In the genomic region with DNA sequence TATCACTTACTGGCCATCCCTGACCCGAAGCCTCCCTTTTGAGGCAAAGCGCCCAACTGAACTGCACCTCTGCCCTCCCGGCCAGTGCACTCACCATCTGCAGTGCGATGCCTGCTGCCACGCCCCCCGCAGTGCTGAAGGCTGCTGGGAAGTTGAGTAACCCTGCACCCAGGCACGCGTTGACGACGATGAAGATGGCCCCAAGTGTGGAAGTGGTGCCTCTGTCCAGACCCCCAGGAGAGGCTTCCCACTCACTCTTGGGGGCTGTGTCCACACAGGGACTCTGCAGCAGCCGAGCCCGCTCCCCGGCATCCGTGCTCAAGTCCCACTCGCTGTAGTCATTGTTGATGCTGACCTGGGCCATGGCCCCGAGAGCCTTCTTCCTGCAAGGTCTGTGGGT, we compare ENCODE assay signal across 25 cellular contexts.
"Had no signal": no experiment of that assay in that cellular context is flagged by ENCODE, and none has a peak within 500 bp of the region (broad histone marks: within the 10 kb centered on the region; RNA-seq: fewer than 3 reads in every experiment).

No MANE protein-coding gene starts in this region.

- ATAC-seq: Panc1, PC-3 had no signal

- H3K4me3 ChIP-seq: MG63 had no signal

- H3K27ac ChIP-seq: RWPE1 had no signal

- H3K9me3 ChIP-seq: MG63, SK-N-SH had no signal

- DNase-seq: IMR-90, Karpas-422, KG1, MG63, NCI-H1092, NCI-H1105 treated with DMSO at 0.1 percent for 48 hours, NCI-H1417 treated with DMSO at 0.1 percent for 48 hours, NCI-H146, NCI-H1694 treated with DMSO at 0.1 percent for 48 hours, NCI-H1930, NCI-H2081, NCI-H2107, NCI-H2171, NCI-H226, NCI-H446, NCI-H510A, NCI-H524 treated with DMSO at 0.1 percent for 48 hours, NCI-H69, NCI-H774, PC-3, SHP77, SK-N-SH, SW 1271 had no signal

- H3K27me3 ChIP-seq: MG63 had no signal

- H3K9ac ChIP-seq: SK-N-SH had no signal

- H3K4me2 ChIP-seq: SK-N-SH had no signal
